10 cellular contexts compared by ENCODE assay signal in genomic region chr14:29521526-29522137, GRCh38.
DNase-seq lines count a peak whose midpoint lies in the region; ATAC-seq, FAIRE-seq and TF ChIP-seq lines count a peak whose summit lies in the region.
"Had no signal": no experiment of that assay in that cellular context is flagged by ENCODE, and none has a peak within 500 bp of the region (broad histone marks: within the 10 kb centered on the region; RNA-seq: fewer than 3 reads in every experiment).

No MANE protein-coding gene starts in this region.

- H3K27ac ChIP-seq in Panc1 (ENCODE audit: low read length): no peak overlapping the region
- no peak overlapping the region for H3K27ac ChIP-seq in hepatocyte
- H3K27ac ChIP-seq: esophagus muscularis mucosa had no signal

- H3K4me1 ChIP-seq in Panc1 (ENCODE audit: control insufficient read depth, insufficient read depth, low read length): no peaks in the 10 kb centered on the region
- H3K4me1 ChIP-seq in hepatocyte (ENCODE audit: insufficient read depth): no peaks in the 10 kb centered on the region
- H3K4me1 ChIP-seq: esophagus muscularis mucosa had no signal

- in situ Hi-C loops in Panc1 (cut with HindIII; ENCODE audit: low pct_unique_long_range_greater_than_20kb, low sequenced_read_pairs): no loop called here

- intact Hi-C loops in Panc1 (cut with micrococcal nuclease; ENCODE audit: unreplicated experiment): no loop called here

- FAIRE-seq in HTR-8/SVneo (lab: Jason Lieb, UNC): peak; percentile 62

- H3K79me2 ChIP-seq in hepatocyte: no peaks in the 10 kb centered on the region

- no peak overlapping the region for H2AFZ ChIP-seq in hepatocyte

- H3K9me3 ChIP-seq in Panc1 (ENCODE audit: control insufficient read depth, insufficient read depth, low read depth, low read length) (no peaks in the 10 kb centered on the region), hepatocyte (ENCODE audit: low read depth) (no peaks in the 10 kb centered on the region)

- H3K4me3 ChIP-seq in Panc1 (ENCODE audit: low read depth in 2 of 2, low read length in 2 of 2) (no peak overlapping the region), hepatocyte (no peak overlapping the region)
- H3K4me3 ChIP-seq: esophagus muscularis mucosa had no signal

- TF ChIP-seq CTCF in Panc1 (IDR thresholded peaks at IDR 0.05): peak; percentile 45
- TF ChIP-seq CTCF in hepatocyte (IDR thresholded peaks at IDR 0.05; ENCODE audit: poor library complexity): no peak

- no peaks in the 10 kb centered on the region for H3K36me3 ChIP-seq in Panc1 (ENCODE audit: control insufficient read depth, insufficient read depth, low read length)
- no peaks in the 10 kb centered on the region for H3K36me3 ChIP-seq in hepatocyte (replicated peaks; ENCODE audit: insufficient read depth, low read depth)
- H3K36me3 ChIP-seq: esophagus muscularis mucosa had no signal

- H3K27me3 ChIP-seq in Panc1 (ENCODE audit: control insufficient read depth, insufficient read depth, low read length) (no peaks in the 10 kb centered on the region), hepatocyte (no peaks in the 10 kb centered on the region)
- H3K27me3 ChIP-seq: esophagus muscularis mucosa had no signal

- no peaks in the 10 kb centered on the region for H3K9me2 ChIP-seq in hepatocyte (replicated peaks; ENCODE audit: insufficient read depth)

- ATAC-seq in Panc1: no peak
- ATAC-seq in GM18907 (IDR thresholded peaks at IDR 0.05; ENCODE audit: unreplicated experiment): no peak
- ATAC-seq in HG02642 (IDR thresholded peaks at IDR 0.05; ENCODE audit: poor library complexity, unreplicated experiment): no peak
- no peak for ATAC-seq in GM21423 (IDR thresholded peaks at IDR 0.05; ENCODE audit: unreplicated experiment)
- ATAC-seq in HG03354 (IDR thresholded peaks at IDR 0.05; ENCODE audit: poor library complexity, severe bottlenecking, unreplicated experiment): no peak

- 32% methylated on average over 2 of the region's 2 CpGs for WGBS in hepatocyte (ENCODE audit: low lambda C conversion rate, missing lambda C conversion rate)

- H4K20me1 ChIP-seq in hepatocyte (ENCODE audit: insufficient read depth, poor library complexity, severe bottlenecking): no peaks in the 10 kb centered on the region

- POLR2A ChIA-PET in Panc1 (lab: Charles Lee): no interaction called here

- H3K4me2 ChIP-seq in hepatocyte: no peak overlapping the region

- BruUV-seq in Panc1 (replicated peaks; lab: Mats Ljungman, UMichigan): no TSS peak

- CTCF ChIA-PET in Panc1 (lab: Charles Lee): no interaction called here

- peak; percentile 69 for DNase-seq in DMS53 (lab: John Stamatoyannopoulos, UW)
- DNase-seq in HTR-8/SVneo (ENCODE audit: insufficient read length, low spot score): peak; percentile 9
- no peak for DNase-seq in Panc1 (ENCODE audit: low read depth, low spot score)
- DNase-seq in hepatocyte (ENCODE audit: low spot score): peak; percentile 7
- DNase-seq: stimulated activated CD4-positive, alpha-beta T cell treated with anti-CD3 and anti-CD28 coated beads, Interleukin-12 subunit alpha, Interleukin-12 subunit beta, amount 100 ng/mL, for 4 hours had no signal
